ENCODE assay signal across 36 cellular contexts in genomic region chrX:153407736-153408135, GRCh38. TPM values are rescaled to one million over a fixed set of nuclear protein-coding genes. Genes with fewer than 3 reads are reported as not detected.
"Had no signal": no experiment of that assay in that cellular context is flagged by ENCODE, and none has a peak within 500 bp of the region (broad histone marks: within the 10 kb centered on the region; RNA-seq: fewer than 3 reads in every experiment).

No MANE protein-coding gene starts in this region.

- H3K4me3 ChIP-seq: PC-9 had no signal

- H3K36me3 ChIP-seq: brain microvascular endothelial cell, WERI-Rb-1 had no signal

- DNase-seq: activated CD4-positive, alpha-beta memory T cell treated with anti-CD3 and anti-CD28 coated beads, Interleukin-2, amount 10 ng/mL, durations not matched to agents 7 days and 5 days; activated CD4-positive, alpha-beta T cell treated with anti-CD3 and anti-CD28 coated beads for 1 hour; activated CD4-positive, alpha-beta T cell treated with anti-CD3 and anti-CD28 coated beads for 48 hours; activated CD4-positive, CD25-positive, alpha-beta regulatory T cell; activated CD8-positive, alpha-beta memory T cell treated with anti-CD3 and anti-CD28 coated beads for 24 hours; activated CD8-positive, alpha-beta memory T cell treated with anti-CD3 and anti-CD28 coated beads, Interleukin-2, amount 10 ng/mL, durations not matched to agents 7 days and 5 days; activated CD8-positive, alpha-beta memory T cell treated with anti-CD3 and anti-CD28 coated beads, Interleukin-2, amount 50 U/mL, for 48 hours; activated effector memory CD4-positive, alpha-beta T cell treated with Interleukin-2 at 50 U/mL for 16 hours; activated naive CD4-positive, alpha-beta T cell treated with anti-CD3 and anti-CD28 coated beads, Interleukin-2, amount 50 U/mL, for 16 hours; activated naive CD8-positive, alpha-beta T cell treated with anti-CD3 and anti-CD28 coated beads for 36 hours; activated T-cell treated with anti-CD3 and anti-CD28 coated beads, Interleukin-2, amount 50 U/mL, for 48 hours; amniotic stem cell; brain microvascular endothelial cell; MM.1S; MV-4-11; NCI-H1092; NCI-H1436 treated with DMSO at 0.1 percent for 48 hours; NCI-H1694 treated with DMSO at 0.1 percent for 48 hours; NCI-H345; NCI-H524 treated with DMSO at 0.1 percent for 48 hours; NCI-H748 treated with DMSO at 0.1 percent for 48 hours; PC-9; SIG-M5; T-cell; T-helper 2 cell; T-helper 9 cell; WERI-Rb-1 had no signal

- H3K4me2 ChIP-seq: PC-9 had no signal

- ATAC-seq: activated CD8-positive, alpha-beta memory T cell treated with anti-CD3 and anti-CD28 coated beads, Interleukin-2, amount 10 ng/mL, durations not matched to agents 7 days and 5 days; Right ventricle myocardium inferior; SK-N-SH treated with all-trans-retinoic acid at 6 μM for 48 hours; T-cell had no signal

- H2AFZ ChIP-seq: PC-9 had no signal

- FAIRE-seq: RCC 7860 had no signal

- H3K27ac ChIP-seq: brain microvascular endothelial cell, PC-9, RWPE1, WERI-Rb-1 had no signal

RNA-seq across cellular contexts. Expression of gene ZFP92, which starts 3.5 kb away (rescaled TPM):
- total RNA-seq: LHCN-M2, PC-9 had no signal

RNA-seq across cellular contexts. Expression of gene PNMA6E, which starts 6.6 kb away (rescaled TPM):
- total RNA-seq: activated CD4-positive, alpha-beta memory T cell treated with anti-CD3 and anti-CD28 coated beads, Interleukin-2, amount 10 ng/mL, durations not matched to agents 7 days and 5 days; activated CD8-positive, alpha-beta memory T cell treated with anti-CD3 and anti-CD28 coated beads, Interleukin-2, amount 10 ng/mL, durations not matched to agents 7 days and 5 days; activated naive CD8-positive, alpha-beta T cell treated with anti-CD3 and anti-CD28 coated beads for 36 hours; aorta; LHCN-M2; NCI-H460; OCI-LY7; PC-9; Right ventricle myocardium inferior; SK-MEL-5; T-cell had no signal
- polyA plus RNA-seq: aorta had no signal

RNA-seq across cellular contexts. Expression of gene TREX2, which starts 38.1 kb away (rescaled TPM):
- total RNA-seq: Right ventricle myocardium inferior had no signal
